In genomic region chr3:42652251-42652610, GRCh38 we compare ENCODE assay signal across 9 cellular contexts. TPM values are rescaled to one million over a fixed set of nuclear protein-coding genes. Genes with fewer than 3 reads are reported as not detected.
DNase-seq lines count a peak whose midpoint lies in the region; ATAC-seq and TF ChIP-seq lines count a peak whose summit lies in the region.
"Had no signal": no experiment of that assay in that cellular context is flagged by ENCODE, and none has a peak within 500 bp of the region (broad histone marks: within the 10 kb centered on the region; RNA-seq: fewer than 3 reads in every experiment).

No MANE protein-coding gene starts in this region.

- no peaks in the 10 kb centered on the region for H3K27me3 ChIP-seq in OCI-LY3 (ENCODE audit: low read depth, low read length)

- no peaks in the 10 kb centered on the region for H4K20me1 ChIP-seq in OCI-LY3 (ENCODE audit: insufficient read depth, low read length)

- TF ChIP-seq CTCF in OCI-LY3 (IDR thresholded peaks at IDR 0.05; ENCODE audit: low read depth, low read length), result no peak
- no peak for TF ChIP-seq CTCF in fibroblast of mammary gland (conservative IDR thresholded peaks at IDR 0.05; ENCODE audit: control insufficient read depth, insufficient read depth, low read depth, low read length)
- no peak for TF ChIP-seq CTCF in type B pancreatic cell (conservative IDR thresholded peaks at IDR 0.05)

- H3K36me3 Mint-ChIP-seq in activated naive CD4-positive, alpha-beta T cell treated with anti-CD3 and anti-CD28 coated beads, Interleukin-2, amount 50 U/mL, for 72 hours, result no peaks in the 10 kb centered on the region
- H3K36me3 Mint-ChIP-seq in type B pancreatic cell, result peaks cover 12% of the 10 kb centered on the region
- peaks cover 4% of the 10 kb centered on the region for H3K36me3 Mint-ChIP-seq in activated T-cell treated with anti-CD3 and anti-CD28 coated beads, Interleukin-2, amount 50 U/mL, for 4 hours (ENCODE audit: insufficient read depth)

- H3K4me1 ChIP-seq in OCI-LY3 (ENCODE audit: low read length), result peaks cover 26% of the 10 kb centered on the region

- no peaks in the 10 kb centered on the region for H3K27me3 Mint-ChIP-seq in type B pancreatic cell
- H3K27me3 Mint-ChIP-seq in activated T-cell treated with anti-CD3 and anti-CD28 coated beads, Interleukin-2, amount 50 U/mL, for 4 hours (ENCODE audit: low read depth), result no peaks in the 10 kb centered on the region

- no peaks in the 10 kb centered on the region for H3K9me3 Mint-ChIP-seq in activated naive CD4-positive, alpha-beta T cell treated with anti-CD3 and anti-CD28 coated beads, Interleukin-2, amount 50 U/mL, for 72 hours
- no peaks in the 10 kb centered on the region for H3K9me3 Mint-ChIP-seq in type B pancreatic cell
- H3K9me3 Mint-ChIP-seq in activated T-cell treated with anti-CD3 and anti-CD28 coated beads, Interleukin-2, amount 50 U/mL, for 4 hours, result no peaks in the 10 kb centered on the region

- H3K27ac ChIP-seq in OCI-LY3 (ENCODE audit: low read length), result peak overlapping the region; percentile 10; the same call in 1 of the 2 replicates

- peak overlapping the region; percentile 38 for H3K4me3 Mint-ChIP-seq in type B pancreatic cell
- no peak overlapping the region for H3K4me3 Mint-ChIP-seq in activated T-cell treated with anti-CD3 and anti-CD28 coated beads, Interleukin-2, amount 50 U/mL, for 4 hours

- H3K27ac Mint-ChIP-seq in activated naive CD4-positive, alpha-beta T cell treated with anti-CD3 and anti-CD28 coated beads, Interleukin-2, amount 50 U/mL, for 72 hours, result peak overlapping the region; percentile 13 to 85
- peak overlapping the region; percentile 36 for H3K27ac Mint-ChIP-seq in type B pancreatic cell

- H3K9me3 ChIP-seq in OCI-LY3 (ENCODE audit: insufficient read depth, low read length), result no peaks in the 10 kb centered on the region

- H3K36me3 ChIP-seq in OCI-LY3 (replicated peaks; ENCODE audit: low read depth, low read length), result peaks cover 8% of the 10 kb centered on the region

- H3K4me1 Mint-ChIP-seq in type B pancreatic cell (ENCODE audit: unreplicated experiment), result peaks cover 23% of the 10 kb centered on the region
- H3K4me1 Mint-ChIP-seq in activated T-cell treated with anti-CD3 and anti-CD28 coated beads, Interleukin-2, amount 50 U/mL, for 4 hours (ENCODE audit: low read depth), result peaks cover 14% of the 10 kb centered on the region

- H3K9ac ChIP-seq in OCI-LY3 (ENCODE audit: low read length), result no peak overlapping the region

- no peak for ATAC-seq in activated naive CD4-positive, alpha-beta T cell treated with anti-CD3 and anti-CD28 coated beads, Interleukin-2, amount 50 U/mL, for 72 hours
- ATAC-seq in left colon, result no peak
- no peak for ATAC-seq in activated T-cell treated with anti-CD3 and anti-CD28 coated beads, Interleukin-2, amount 50 U/mL, for 4 hours

- peak overlapping the region; percentile 86 for H3K4me2 ChIP-seq in OCI-LY3 (ENCODE audit: low read length)

- H3K79me2 ChIP-seq in OCI-LY3 (ENCODE audit: low read length), result no peaks in the 10 kb centered on the region

- intact Hi-C loops in left colon (cut with DNase I, micrococcal nuclease), result no loop called here

- DNase-seq in activated naive CD4-positive, alpha-beta T cell treated with anti-CD3 and anti-CD28 coated beads, Interleukin-2, amount 50 U/mL, for 72 hours (ENCODE audit: low spot score in 2 of 2), result no peak
- no peak for DNase-seq in activated naive CD4-positive, alpha-beta T cell treated with Interleukin-2 at 50 U/mL for 16 hours
- no peak for DNase-seq in fibroblast of mammary gland (ENCODE audit: low read depth)
- no peak for DNase-seq in type B pancreatic cell (ENCODE audit: extremely low spot score, unreplicated experiment)
- no peak for DNase-seq in left colon
- no peak for DNase-seq in NCI-H69 (lab: John Stamatoyannopoulos, UW)
- DNase-seq in activated T-cell treated with anti-CD3 and anti-CD28 coated beads, Interleukin-2, amount 50 U/mL, for 4 hours, result no peak
- DNase-seq: activated CD4-positive, CD25-positive, alpha-beta regulatory T cell treated with anti-CD3 and anti-CD28 coated beads, Interleukin-2, amount 50 U/mL, for 72 hours had no signal

- H3K4me3 ChIP-seq in OCI-LY3 (ENCODE audit: low read length) (peak overlapping the region; percentile 95; the same call in 1 of the 2 replicates), fibroblast of mammary gland (ENCODE audit: control insufficient read depth, low read depth, low read length) (peak overlapping the region; percentile 76)

- peak overlapping the region; percentile 20; the same call in 1 of the 2 replicates for H2AFZ ChIP-seq in OCI-LY3 (ENCODE audit: low read depth, low read length)

RNA-seq across cellular contexts. Expression of gene ZBTB47, which starts 1.3 kb away (rescaled TPM):
- 1 to 10 TPM in 1 of 2 donors, under 1 TPM in 1; 0.34 to 1.8 TPM for total RNA-seq in activated naive CD4-positive, alpha-beta T cell treated with anti-CD3 and anti-CD28 coated beads, Interleukin-2, amount 50 U/mL, for 72 hours
- 8.1 and 9.0 TPM in 2 replicates for total RNA-seq in type B pancreatic cell (ENCODE audit: low replicate concordance)
- 10 to 100 TPM in 1 of 2 donors, 1 to 10 TPM in 1; 5.7 to 11.8 TPM for total RNA-seq in left colon
- under 1 TPM; 0.26 to 0.79 (median 0.56) TPM for total RNA-seq in activated T-cell treated with anti-CD3 and anti-CD28 coated beads, Interleukin-2, amount 50 U/mL, for 4 hours

RNA-seq across cellular contexts. Expression of gene KLHL40, which starts 33.1 kb away (rescaled TPM):
- total RNA-seq in activated naive CD4-positive, alpha-beta T cell treated with anti-CD3 and anti-CD28 coated beads, Interleukin-2, amount 50 U/mL, for 72 hours, result not detected
- total RNA-seq in type B pancreatic cell (ENCODE audit: low replicate concordance), result 0.12 TPM in 1 of 2 replicates, not detected in the other
- total RNA-seq in left colon, result not detected
- total RNA-seq in activated T-cell treated with anti-CD3 and anti-CD28 coated beads, Interleukin-2, amount 50 U/mL, for 4 hours, result not detected

RNA-seq across cellular contexts. Expression of gene HHATL, which starts 50.4 kb away (rescaled TPM):
- total RNA-seq in activated naive CD4-positive, alpha-beta T cell treated with anti-CD3 and anti-CD28 coated beads, Interleukin-2, amount 50 U/mL, for 72 hours, result not detected
- not detected in 2 replicates for total RNA-seq in type B pancreatic cell (ENCODE audit: low replicate concordance)
- under 1 TPM in 1 of 2 donors, not detected in 1; 0.28 TPM for total RNA-seq in left colon
- total RNA-seq in activated T-cell treated with anti-CD3 and anti-CD28 coated beads, Interleukin-2, amount 50 U/mL, for 4 hours, result not detected

RNA-seq across cellular contexts. Expression of gene NKTR, which starts 51.7 kb away (rescaled TPM):
- total RNA-seq in activated naive CD4-positive, alpha-beta T cell treated with anti-CD3 and anti-CD28 coated beads, Interleukin-2, amount 50 U/mL, for 72 hours, result 100 to 1,000 TPM in 1 of 2 donors, 10 to 100 TPM in 1; 97.7 to 157 TPM
- 63.0 and 97.1 TPM in 2 replicates for total RNA-seq in type B pancreatic cell (ENCODE audit: low replicate concordance)
- total RNA-seq in left colon, result 10 to 100 TPM; 54.1 to 63.9 TPM
- 10 to 100 TPM; 44.2 to 48.1 (median 46.7) TPM for total RNA-seq in activated T-cell treated with anti-CD3 and anti-CD28 coated beads, Interleukin-2, amount 50 U/mL, for 4 hours
